Comparison of ENCODE assay signal across 21 cellular contexts in the genomic region with DNA sequence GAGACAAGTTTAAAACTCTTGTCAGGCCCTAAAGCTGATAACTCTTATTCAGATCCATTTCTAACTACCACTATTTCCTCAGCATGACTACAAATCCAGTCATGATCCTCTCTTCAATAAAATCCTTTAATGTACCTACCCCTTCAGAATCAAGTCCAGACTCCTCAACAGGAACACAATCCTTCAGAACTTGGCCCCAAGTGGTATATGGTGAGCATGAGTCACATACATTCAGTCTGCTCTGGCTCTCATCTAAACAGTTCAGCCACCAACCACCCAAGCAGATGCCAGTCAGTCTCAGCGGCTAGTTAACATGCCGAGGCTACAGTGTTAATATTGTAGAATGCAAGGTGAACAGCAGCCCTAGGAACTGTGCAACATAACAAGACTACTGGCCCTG. TPM values are rescaled to one million over a fixed set of nuclear protein-coding genes. Genes with fewer than 3 reads are reported as not detected.
DNase-seq lines count a peak whose midpoint lies in the region; ATAC-seq, FAIRE-seq and TF ChIP-seq lines count a peak whose summit lies in the region.
"Had no signal": no experiment of that assay in that cellular context is flagged by ENCODE, and none has a peak within 500 bp of the region (broad histone marks: within the 10 kb centered on the region; RNA-seq: fewer than 3 reads in every experiment).

No MANE protein-coding gene starts in this region.

- no peaks in the 10 kb centered on the region for H3K9me3 ChIP-seq in keratinocyte (ENCODE audit: control insufficient read depth, low read depth, low read length)
- H3K9me3 ChIP-seq: HAP-1, heart left ventricle, vagina had no signal

- DNase-seq in AG10803 (ENCODE audit: low read depth) (peak; percentile 26), LHCN-M2 (ENCODE audit: low read depth) (peak; percentile 24), brain microvascular endothelial cell (peak; percentile 29), keratinocyte (ENCODE audit: low read depth, low spot score) (peak; percentile 82), ureter (ENCODE audit: low spot score) (no peak)
- DNase-seq in effector CD8-positive, alpha-beta T cell (lab: John Stamatoyannopoulos, UW) = no peak
- no peak for DNase-seq in stimulated activated CD8-positive, alpha-beta memory T cell treated with anti-CD3 and anti-CD28 coated beads, Interleukin-4, amount 100 ng/mL, for 48 hours
- DNase-seq: activated effector memory CD4-positive, alpha-beta T cell treated with anti-CD3 and anti-CD28 coated beads, Interleukin-2, amount 50 U/mL, for 16 hours; CD8-positive, alpha-beta T cell; EL; heart left ventricle; NCI-H187; SHP77 treated with DMSO at 0.1 percent for 48 hours had no signal

- in situ Hi-C loops in brain microvascular endothelial cell (cut with HindIII; ENCODE audit: low pct_ligation_motif_present, low sequenced_read_pairs) = no loop called here

- FAIRE-seq in keratinocyte (lab: Jason Lieb, UNC) = peak; percentile 91
- FAIRE-seq: colon, endothelial cell of umbilical vein, HTR-8/SVneo, islet of Langerhans had no signal

- H3K36me3 ChIP-seq in brain microvascular endothelial cell (replicated peaks) (peaks cover 43% of the 10 kb centered on the region), keratinocyte (ENCODE audit: control insufficient read depth in 2 of 2, extremely low read depth in 1 of 2, insufficient read depth in 2 of 2, low read length in 2 of 2) (peaks cover 26% of the 10 kb centered on the region in 2 experiments)

- no peaks in the 10 kb centered on the region for H3K9me1 ChIP-seq in keratinocyte (ENCODE audit: control insufficient read depth, extremely low read depth, insufficient read depth, low read length)

- TF ChIP-seq CTCF in AG10803 (conservative IDR thresholded peaks at IDR 0.05; ENCODE audit: low read length) (no peak), brain microvascular endothelial cell (IDR thresholded peaks at IDR 0.05; ENCODE audit: low read depth, low read length, missing control alignments) (no peak), keratinocyte (optimal IDR thresholded peaks at IDR 0.05 in 1 of 3, IDR thresholded peaks at IDR 0.05 in 1 of 3, conservative IDR thresholded peaks at IDR 0.05 in 1 of 3; ENCODE audit: extremely low read depth in 1 of 3, insufficient read depth in 2 of 3, low read length in 3 of 3) (no peak)

- H3K27me3 ChIP-seq in brain microvascular endothelial cell (replicated peaks) (no peaks in the 10 kb centered on the region), keratinocyte (ENCODE audit: control insufficient read depth, extremely low read depth, insufficient read depth, low read length) (no peaks in the 10 kb centered on the region)
- H3K27me3 ChIP-seq: heart left ventricle, vagina had no signal

- ATAC-seq in GM18867 (IDR thresholded peaks at IDR 0.05; ENCODE audit: unreplicated experiment) = no peak
- ATAC-seq: activated CD4-positive, CD25-positive, alpha-beta regulatory T cell treated with anti-CD3 and anti-CD28 coated beads, Interleukin-2, amount 50 U/mL, for 24 hours; CD8-positive, alpha-beta T cell had no signal

- H3K4me3 ChIP-seq in AG10803 (ENCODE audit: low read length) = no peak overlapping the region
- no peak overlapping the region for H3K4me3 ChIP-seq in brain microvascular endothelial cell (ENCODE audit: low read depth, low read length)
- H3K4me3 ChIP-seq in keratinocyte (ENCODE audit: control insufficient read depth in 2 of 3, extremely low read depth in 1 of 3, insufficient read depth in 2 of 3, low read depth in 1 of 3, low read length in 3 of 3) = no peak overlapping the region
- H3K4me3 ChIP-seq: HAP-1, heart left ventricle, vagina had no signal

- H3K27ac ChIP-seq in brain microvascular endothelial cell = no peak overlapping the region
- no peak overlapping the region for H3K27ac ChIP-seq in keratinocyte (ENCODE audit: control insufficient read depth, insufficient read depth, low read length)
- H3K27ac ChIP-seq: vagina had no signal

- peaks cover 15% of the 10 kb centered on the region for H3K4me1 ChIP-seq in keratinocyte (ENCODE audit: control insufficient read depth, extremely low read depth, insufficient read depth, low read length)
- H3K4me1 ChIP-seq: vagina had no signal

- H4K20me1 ChIP-seq in keratinocyte (ENCODE audit: control insufficient read depth, extremely low read depth, insufficient read depth, low read length) = no peaks in the 10 kb centered on the region

- H2AFZ ChIP-seq in keratinocyte (ENCODE audit: control insufficient read depth, low read length) = no peak overlapping the region

- H3K4me2 ChIP-seq in keratinocyte (ENCODE audit: control insufficient read depth, extremely low read depth, insufficient read depth, low read depth, low read length) = peak overlapping the region; percentile 15

- no peak overlapping the region for H3K9ac ChIP-seq in keratinocyte (ENCODE audit: control insufficient read depth, extremely low read depth, insufficient read depth, low read length)

- H3K79me2 ChIP-seq in keratinocyte (ENCODE audit: control insufficient read depth, insufficient read depth, low read length) = no peaks in the 10 kb centered on the region

- dilution Hi-C loops in keratinocyte (cut with MboI; ENCODE audit: extremely low pct_ligation_motif_present, low sequenced_read_pairs) = no loop called here

RNA-seq across cellular contexts. Expression of a gene that starts 9.7 kb away (rescaled TPM):
- total RNA-seq in LHCN-M2 (2014; rRNA removed) (20.8 and 21.5 TPM in 2 replicates), ureter (19.1 TPM)
- 16.1 TPM for polyA plus RNA-seq in LHCN-M2 (2012)
- 20.7 to 22.9 TPM (median 20.8 TPM) in 3 replicates for polyA plus RNA-seq in keratinocyte
- polyA plus RNA-seq in keratinocyte (2011; ENCODE audit: low read depth) = 15.0 TPM
- polyA plus RNA-seq in keratinocyte (2011; cell fraction: cytosol; rRNA removed) = 8.1 and 11.7 TPM in 2 replicates
- polyA plus RNA-seq in keratinocyte (2011; cell fraction: nucleus; rRNA removed) = 33.4 and 33.9 TPM in 2 replicates
- polyA plus RNA-seq in keratinocyte (2012; ENCODE audit: low replicate concordance) = 11.4 and 13.5 TPM in 2 replicates
- polyA minus RNA-seq in keratinocyte = 10.8 to 17.9 TPM (median 13.4 TPM) in 3 replicates
- polyA minus RNA-seq in keratinocyte (2011; cell fraction: cytosol; rRNA and poly(A)+ RNA removed) = 6.5 TPM
- 17.1 and 22.3 TPM in 2 replicates for polyA minus RNA-seq in keratinocyte (2011; cell fraction: nucleus; rRNA and poly(A)+ RNA removed)

RNA-seq across cellular contexts. Expression of a gene that starts 30.5 kb away (rescaled TPM):
- total RNA-seq in LHCN-M2 (2014; rRNA removed) (2.8 and 2.9 TPM in 2 replicates), ureter (16.0 TPM)
- polyA plus RNA-seq in LHCN-M2 (2012) = 2.2 TPM
- 4.4 to 7.6 TPM (median 5.5 TPM) in 3 replicates for polyA plus RNA-seq in keratinocyte
- polyA plus RNA-seq in keratinocyte (2011; ENCODE audit: low read depth) = 2.5 TPM
- polyA plus RNA-seq in keratinocyte (2011; cell fraction: cytosol; rRNA removed) = 2.4 and 2.7 TPM in 2 replicates
- 12.4 and 14.6 TPM in 2 replicates for polyA plus RNA-seq in keratinocyte (2011; cell fraction: nucleus; rRNA removed)
- 5.5 and 5.6 TPM in 2 replicates for polyA plus RNA-seq in keratinocyte (2012; ENCODE audit: low replicate concordance)
- 8.9 to 15.0 TPM (median 9.5 TPM) in 3 replicates for polyA minus RNA-seq in keratinocyte
- 5.0 TPM for polyA minus RNA-seq in keratinocyte (2011; cell fraction: cytosol; rRNA and poly(A)+ RNA removed)
- 12.1 and 15.2 TPM in 2 replicates for polyA minus RNA-seq in keratinocyte (2011; cell fraction: nucleus; rRNA and poly(A)+ RNA removed)

Comparison
In these comparisons a context has a peak if more than half of its experiments do, and no peak if none do; other contexts are left out.
1. DNase-seq: peak in AG10803 (single experiment), LHCN-M2 (single experiment), brain microvascular endothelial cell (single experiment) and keratinocyte (single experiment); none in ureter (single experiment), effector CD8-positive, alpha-beta T cell (single experiment) and stimulated activated CD8-positive, alpha-beta memory T cell treated with anti-CD3 and anti-CD28 coated beads, Interleukin-4, amount 100 ng/mL, for 48 hours (single experiment).